ENCODE assay signal across 8 cellular contexts in the genomic region with DNA sequence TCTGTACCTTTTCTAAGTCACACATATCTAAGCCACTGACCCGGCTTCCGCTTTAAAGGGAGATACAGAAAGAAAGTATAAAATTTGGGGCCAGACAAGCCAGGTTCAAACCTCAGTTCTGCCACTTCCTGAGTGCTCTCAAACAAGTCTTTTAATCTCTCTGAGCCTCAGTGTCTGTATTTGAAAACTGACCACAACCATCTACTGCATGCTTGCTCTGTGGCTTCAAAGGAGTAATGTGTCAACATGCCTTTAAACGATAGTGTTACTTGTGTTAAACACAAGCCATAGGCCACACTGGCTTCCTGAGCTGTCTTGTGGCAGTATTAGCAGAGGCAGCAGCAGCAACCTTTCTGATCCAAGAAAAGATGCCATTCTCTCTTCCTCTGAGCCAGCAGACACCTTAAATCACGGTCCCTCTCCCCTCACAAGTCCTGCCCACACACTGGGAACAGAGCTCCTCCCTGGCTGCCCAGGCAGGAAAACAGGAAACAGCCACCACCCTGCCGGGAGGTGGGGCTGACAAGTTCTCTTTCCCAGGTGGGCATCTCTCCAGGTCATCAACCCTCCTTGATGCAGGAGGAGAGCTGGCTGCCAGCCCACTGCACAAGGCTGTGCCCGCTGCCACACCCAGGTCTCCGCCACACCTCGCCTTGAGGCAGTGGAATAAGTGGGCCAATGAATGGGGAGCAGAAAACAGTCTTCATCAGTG. TPM values are rescaled to one million over a fixed set of nuclear protein-coding genes. Genes with fewer than 3 reads are reported as not detected.
DNase-seq lines count a peak whose midpoint lies in the region; ATAC-seq, FAIRE-seq and TF ChIP-seq lines count a peak whose summit lies in the region.

No MANE protein-coding gene starts in this region.

- TF ChIP-seq EP300 in GM12878 (IDR thresholded peaks at IDR 0.05; ENCODE audit: borderline replicate concordance in 1 of 2, control insufficient read depth in 1 of 2, low read depth in 2 of 2, low read length in 2 of 2), result no peak

- H3K9ac ChIP-seq in GM12878 (ENCODE audit: control insufficient read depth, insufficient read depth, low read length), result no peak overlapping the region

- no peak for FAIRE-seq in GM12878 (lab: Jason Lieb, UNC)

- peak overlapping the region; percentile 89 for H2AFZ ChIP-seq in GM12878 (ENCODE audit: control insufficient read depth, low read depth, low read length)

- POLR2A ChIA-PET in GM12878 (lab: Charles Lee), result interaction anchor here (0.5 to 0.6 kb wide), 2 partner anchors 14 to 637 kb away, joined by 3 to 4 read pairs; no protein-coding TSS in a partner anchor

- in situ Hi-C loops in GM12878 (cut with MboI), result no loop called here

- SMC1A ChIA-PET in GM12878 (lab: Charles Lee; ENCODE audit: uncharacterized antibody, unreplicated experiment), result interaction anchor here (1.1 kb wide), 1 partner anchor 12 kb away, joined by 4 read pairs; no protein-coding TSS in a partner anchor

- TF ChIP-seq RAD21 in GM12878 (IDR thresholded peaks at IDR 0.05; ENCODE audit: insufficient read depth, low read depth, low read length), result no peak

- ATAC-seq in GM12878, result peak; percentile 60
- ATAC-seq in mucosa of descending colon, result peak; percentile 96
- no peak for ATAC-seq in HG03442 (IDR thresholded peaks at IDR 0.05; ENCODE audit: unreplicated experiment)
- ATAC-seq in GM21528 (IDR thresholded peaks at IDR 0.05; ENCODE audit: low FRiP score, unreplicated experiment), result no peak

- H3K4me1 ChIP-seq in GM12878 (ENCODE audit: control insufficient read depth, insufficient read depth, low read length), result peaks cover 26% of the 10 kb centered on the region
- peaks cover 14% of the 10 kb centered on the region for H3K4me1 ChIP-seq in mucosa of descending colon (ENCODE audit: low read depth)

- H3K79me2 ChIP-seq in GM12878 (ENCODE audit: control insufficient read depth, insufficient read depth, low read length), result no peaks in the 10 kb centered on the region

- H3K27ac ChIP-seq in GM12878 (ENCODE audit: control insufficient read depth, insufficient read depth), result peak overlapping the region; percentile 63

- CTCF ChIA-PET in GM12878 (lab: Yijun Ruan, JAX), result interaction anchor here (0.7 kb wide), 1 partner anchor 49 kb away, joined by 3 read pairs; no protein-coding TSS in a partner anchor

- H3K9me3 ChIP-seq in GM12878 (replicated peaks; ENCODE audit: control insufficient read depth, insufficient read depth, low read length) (no peaks in the 10 kb centered on the region), mucosa of descending colon (no peaks in the 10 kb centered on the region)

- DNase-seq in GM12865 (ENCODE audit: low read depth), result peak; percentile 55
- peak; percentile 60 for DNase-seq in NCI-H2171 treated with DMSO at 0.1 percent for 48 hours (lab: John Stamatoyannopoulos, UW)
- no peak for DNase-seq in GM12878 (ENCODE audit: low read depth, low spot score)
- DNase-seq in mucosa of descending colon, result peak; percentile 90 to 96 (median 92)
- no peak for DNase-seq in epidermal melanocyte (ENCODE audit: insufficient read length, low spot score)
- no peak for DNase-seq in amniotic stem cell (lab: John Stamatoyannopoulos, UW)

- peak overlapping the region; percentile 47; the same call in 1 of the 2 replicates for H3K4me2 ChIP-seq in GM12878 (ENCODE audit: control insufficient read depth, insufficient read depth)

- H3K27me3 ChIP-seq in GM12878 (replicated peaks in 1 of 2; ENCODE audit: control insufficient read depth in 2 of 2, insufficient read depth in 2 of 2, low read length in 1 of 2), result no peaks in the 10 kb centered on the region

- no peak overlapping the region for H3K4me3 ChIP-seq in GM12865 (ENCODE audit: low read depth, low read length)
- H3K4me3 ChIP-seq in GM12878, result no peak overlapping the region
- H3K4me3 ChIP-seq in mucosa of descending colon, result no peak overlapping the region

- TF ChIP-seq POLR2A in GM12878 (IDR thresholded peaks at IDR 0.05; ENCODE audit: low read depth, low read length), result no peak

- WGBS in GM12878 (ENCODE audit: insufficient coverage, insufficient replicate concordance, low lambda C conversion rate, missing lambda C conversion rate), result 41% methylated on average over 8 of the region's 8 CpGs

- no TSS peak for BruUV-seq in GM12878 (replicated peaks; lab: Mats Ljungman, UMichigan)

- RAD21 ChIA-PET in GM12878 (lab: Charles Lee; ENCODE audit: unreplicated experiment), result interaction anchor here (0.7 to 1.5 kb wide), 4 partner anchors 11 to 86 kb away, joined by 3 to 10 read pairs (median 4); a partner anchor contains a TSS

- no peaks in the 10 kb centered on the region for H4K20me1 ChIP-seq in GM12878 (ENCODE audit: control insufficient read depth, insufficient read depth)

- H3K36me3 ChIP-seq in GM12878 (ENCODE audit: control insufficient read depth in 2 of 2, insufficient read depth in 2 of 2, low read length in 1 of 2) (no peaks in the 10 kb centered on the region), mucosa of descending colon (ENCODE audit: low read depth) (no peaks in the 10 kb centered on the region)

- intact Hi-C loops in GM12878 (cut with micrococcal nuclease; ENCODE audit: unreplicated experiment), result no loop called here
- intact Hi-C loops in mucosa of descending colon (cut with DNase I, micrococcal nuclease), result no loop called here

- TF ChIP-seq CTCF in GM12865 (IDR thresholded peaks at IDR 0.05; ENCODE audit: insufficient read depth, low read depth, low read length, missing control alignments) (no peak), GM12878 (IDR thresholded peaks at IDR 0.05 in 2 of 3, conservative IDR thresholded peaks at IDR 0.05 in 1 of 3; ENCODE audit: control insufficient read depth in 2 of 3, extremely low read depth in 1 of 3, insufficient read depth in 1 of 3, low read depth in 3 of 3, low read length in 3 of 3) (no peak), mucosa of descending colon (IDR thresholded peaks at IDR 0.05) (no peak)

TF ChIP-seq in GM12878, 131 proteins besides CTCF, POLR2A, EP300 and RAD21:
- no peak for TF ChIP-seq SMARCA5 (IDR thresholded peaks at IDR 0.05)
- peak; percentile 23; the same call in 1 of the 2 replicates for TF ChIP-seq MTA2 (IDR thresholded peaks at IDR 0.05; ENCODE audit: low read depth)
- TF ChIP-seq IKZF1 (conservative IDR thresholded peaks at IDR 0.05), result 0 out of 2 replicates have a peak, but pooled peaks have one; percentile 22
- no peak for TF ChIP-seq RCOR1 (conservative IDR thresholded peaks at IDR 0.05; ENCODE audit: low read depth, low read length)
- TF ChIP-seq EED (IDR thresholded peaks at IDR 0.05; ENCODE audit: low read depth), result 0 out of 2 replicates have a peak, but pooled peaks have one; percentile 28
- peak; percentile 81 for TF ChIP-seq RUNX3 (IDR thresholded peaks at IDR 0.05; ENCODE audit: low read length)
- TF ChIP-seq, protein P1, sequence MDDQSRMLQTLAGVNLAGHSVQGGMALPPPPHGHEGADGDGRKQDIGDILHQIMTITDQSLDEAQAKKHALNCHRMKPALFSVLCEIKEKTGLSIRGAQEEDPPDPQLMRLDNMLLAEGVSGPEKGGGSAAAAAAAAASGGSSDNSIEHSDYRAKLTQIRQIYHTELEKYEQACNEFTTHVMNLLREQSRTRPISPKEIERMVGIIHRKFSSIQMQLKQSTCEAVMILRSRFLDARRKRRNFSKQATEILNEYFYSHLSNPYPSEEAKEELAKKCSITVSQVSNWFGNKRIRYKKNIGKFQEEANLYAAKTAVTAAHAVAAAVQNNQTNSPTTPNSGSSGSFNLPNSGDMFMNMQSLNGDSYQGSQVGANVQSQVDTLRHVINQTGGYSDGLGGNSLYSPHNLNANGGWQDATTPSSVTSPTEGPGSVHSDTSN (IDR thresholded peaks at IDR 0.05; ENCODE audit: insufficient replicate concordance, low read depth, low read length), result no peak

RNA-seq across cellular contexts. Expression of a gene that starts 10.7 kb away (rescaled TPM):
- total RNA-seq in GM12878 (2013; cell fraction: nucleolus; rRNA removed), result 7.2 and 8.1 TPM in 2 replicates
- 4.0 and 5.0 TPM in 2 replicates for total RNA-seq in GM12878 (2014; rRNA removed)
- 3.9 and 4.2 TPM in 2 replicates for total RNA-seq in GM12878 (2014; rRNA removed; fragmentation: Illumina TruSeq; extraction: Trizol)
- 6.6 and 9.7 TPM in 2 replicates for total RNA-seq in GM12878 (2021)
- polyA plus RNA-seq in GM12878 (2011; ENCODE audit: low read depth), result 0.84 TPM
- polyA plus RNA-seq in GM12878 (2011; rRNA removed), result 1.8 and 2.5 TPM in 2 replicates
- 2.4 and 3.0 TPM in 2 replicates for polyA plus RNA-seq in GM12878 (2011; cell fraction: cytosol; rRNA removed)
- polyA plus RNA-seq in GM12878 (2011; cell fraction: nucleus; rRNA removed), result 1.5 and 1.9 TPM in 2 replicates
- polyA plus RNA-seq in GM12878 (2012), result 1.7 and 2.3 TPM in 2 replicates
- polyA plus RNA-seq in GM12878 (2014; fragmentation: Illumina TruSeq; extraction: Trizol), result 5.1 and 6.0 TPM in 2 replicates
- 1 to 10 TPM; 1.2 to 1.5 TPM for polyA plus RNA-seq in GM12878 (2014; fragmentation: Nextera tagmentation; extraction: Ambion mirVana)
- 4.7 and 6.0 TPM in 2 replicates for polyA plus RNA-seq in GM12878 (2014; rRNA removed)
- polyA plus RNA-seq in GM12878 (2016; fragmentation: Nextera tagmentation; extraction: Ambion mirVana), result 1 to 10 TPM; 1.2 to 2.4 TPM
- polyA minus RNA-seq in GM12878 (2011; rRNA and poly(A)+ RNA removed), result 5.0 and 5.9 TPM in 2 replicates
- 1.7 and 2.5 TPM in 2 replicates for polyA minus RNA-seq in GM12878 (2011; cell fraction: cytosol; rRNA and poly(A)+ RNA removed)
- polyA minus RNA-seq in GM12878 (2011; cell fraction: nucleus; rRNA and poly(A)+ RNA removed), result 2.2 and 3.9 TPM in 2 replicates
- 10 to 100 TPM in 1 of 3 donors, 1 to 10 TPM in 2; 5.7 to 14.2 (median 6.7) TPM for total RNA-seq in mucosa of descending colon

RNA-seq across cellular contexts. Expression of a gene that starts 44.0 kb away (rescaled TPM):
- not detected in 2 replicates for total RNA-seq in GM12878 (2013; cell fraction: nucleolus; rRNA removed)
- not detected in 2 replicates for total RNA-seq in GM12878 (2014; rRNA removed)
- not detected in 2 replicates for total RNA-seq in GM12878 (2014; rRNA removed; fragmentation: Illumina TruSeq; extraction: Trizol)
- total RNA-seq in GM12878 (2021), result not detected in 2 replicates
- not detected for polyA plus RNA-seq in GM12878 (2011; ENCODE audit: low read depth)
- polyA plus RNA-seq in GM12878 (2011; rRNA removed), result not detected in 2 replicates
- not detected in 2 replicates for polyA plus RNA-seq in GM12878 (2011; cell fraction: cytosol; rRNA removed)
- polyA plus RNA-seq in GM12878 (2011; cell fraction: nucleus; rRNA removed), result not detected in 2 replicates
- polyA plus RNA-seq in GM12878 (2012), result not detected in 2 replicates
- not detected in 2 replicates for polyA plus RNA-seq in GM12878 (2014; fragmentation: Illumina TruSeq; extraction: Trizol)
- polyA plus RNA-seq in GM12878 (2014; fragmentation: Nextera tagmentation; extraction: Ambion mirVana), result not detected
- not detected in 2 replicates for polyA plus RNA-seq in GM12878 (2014; rRNA removed)
- polyA plus RNA-seq in GM12878 (2016; fragmentation: Nextera tagmentation; extraction: Ambion mirVana), result not detected
- not detected in 2 replicates for polyA minus RNA-seq in GM12878 (2011; rRNA and poly(A)+ RNA removed)
- not detected in 2 replicates for polyA minus RNA-seq in GM12878 (2011; cell fraction: cytosol; rRNA and poly(A)+ RNA removed)
- polyA minus RNA-seq in GM12878 (2011; cell fraction: nucleus; rRNA and poly(A)+ RNA removed), result not detected in 2 replicates
- total RNA-seq in mucosa of descending colon, result 1 to 10 TPM in 1 of 3 donors, under 1 TPM in 1, not detected in 1; 0.84 to 1.1 TPM

Comparison
In these comparisons a context has a peak if more than half of its experiments do, and no peak if none do; other contexts are left out.
1. DNase-seq: peak in GM12865 (single experiment), NCI-H2171 treated with DMSO at 0.1 percent for 48 hours (single experiment) and mucosa of descending colon (3 of 3); none in GM12878 (single experiment), epidermal melanocyte (single experiment) and amniotic stem cell (single experiment).
2. ATAC-seq: peak in GM12878 (single experiment) and mucosa of descending colon (single experiment); none in HG03442 (single experiment) and GM21528 (single experiment).